Comparison of ENCODE assay signal across 8 cellular contexts in the genomic region with DNA sequence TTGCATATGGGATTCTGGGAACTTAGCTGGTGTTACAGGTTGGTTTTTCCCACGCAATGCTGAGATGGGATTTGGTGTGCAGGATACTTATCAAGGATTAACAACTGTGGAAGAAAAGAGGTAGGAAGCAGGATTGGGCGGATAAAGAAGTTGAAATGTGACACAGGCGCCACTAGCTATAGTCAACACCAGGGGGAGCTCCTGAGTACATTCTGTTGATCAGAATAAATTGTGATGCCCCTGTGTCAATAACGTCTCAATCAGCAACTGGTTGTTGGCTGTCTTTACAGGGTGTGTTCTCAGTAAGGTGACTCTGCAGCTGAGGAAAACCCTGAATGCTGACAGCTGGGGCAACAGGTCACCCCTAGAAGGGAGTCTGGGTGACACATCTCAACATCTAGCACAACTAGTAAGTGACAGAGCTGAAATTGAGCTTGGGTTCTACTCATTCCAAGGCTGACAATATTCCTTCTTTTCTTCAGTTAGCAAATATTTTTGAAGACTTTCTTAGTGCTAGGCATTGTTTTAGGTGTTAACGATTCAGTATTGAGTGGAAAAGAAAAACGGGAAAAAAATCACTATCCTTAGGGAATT.
DNase-seq lines count a peak whose midpoint lies in the region; ATAC-seq and TF ChIP-seq lines count a peak whose summit lies in the region.

No MANE protein-coding gene starts in this region.

- H3K4me3 Mint-ChIP-seq in activated T-cell treated with anti-CD3 and anti-CD28 coated beads, Interleukin-2, amount 50 U/mL, for 72 hours = no peak overlapping the region

- H3K27ac Mint-ChIP-seq in activated T-cell treated with anti-CD3 and anti-CD28 coated beads, Interleukin-2, amount 50 U/mL, for 72 hours = no peak overlapping the region

- no CpG with 5 or more reads among the region's 6 CpGs for WGBS in iPS DF 6.9 (ENCODE audit: insufficient coverage, insufficient read length)
- WGBS in suprapubic skin = 67% methylated on average over 6 of the region's 6 CpGs

- H3K36me3 ChIP-seq in iPS DF 6.9 (ENCODE audit: control insufficient read depth, insufficient read depth, low read length) (no peaks in the 10 kb centered on the region), suprapubic skin (no peaks in the 10 kb centered on the region)

- DNase-seq in activated T-cell treated with anti-CD3 and anti-CD28 coated beads, Interleukin-2, amount 50 U/mL, for 72 hours = peak; percentile 15
- DNase-seq in activated T-cell treated with anti-CD3 and anti-CD28 coated beads for 4 hours (no peak), SKM-1 (lab: John Stamatoyannopoulos, UW; ENCODE audit: unreplicated experiment) (peak; percentile 31), iPS DF 6.9 (ENCODE audit: low read depth, low spot score) (peak; percentile 37), suprapubic skin (ENCODE audit: low spot score in 2 of 2) (no peak)

- H3K9me3 ChIP-seq in iPS DF 6.9 (ENCODE audit: control insufficient read depth, insufficient read depth, low read length) (peaks cover 2% of the 10 kb centered on the region; the same call in 1 of the 2 replicates), suprapubic skin (no peaks in the 10 kb centered on the region)

- H3K27me3 ChIP-seq in iPS DF 6.9 (ENCODE audit: control insufficient read depth, insufficient read depth, low read length) (no peaks in the 10 kb centered on the region), suprapubic skin (no peaks in the 10 kb centered on the region)

- H3K27ac ChIP-seq in iPS DF 6.9 (ENCODE audit: low read length) (no peak overlapping the region), suprapubic skin (no peak overlapping the region)

- H3K27me3 Mint-ChIP-seq in activated T-cell treated with anti-CD3 and anti-CD28 coated beads, Interleukin-2, amount 50 U/mL, for 72 hours (ENCODE audit: low read depth) = peaks cover 13% of the 10 kb centered on the region

- no peak for ATAC-seq in activated T-cell treated with anti-CD3 and anti-CD28 coated beads, Interleukin-2, amount 50 U/mL, for 72 hours (replicated peaks in 1 of 2)
- peak; percentile 71 for ATAC-seq in HG03354 (IDR thresholded peaks at IDR 0.05; ENCODE audit: poor library complexity, severe bottlenecking, unreplicated experiment)
- no peak for ATAC-seq in HG02571 (IDR thresholded peaks at IDR 0.05; ENCODE audit: unreplicated experiment)
- no peak for ATAC-seq in HG02642 (IDR thresholded peaks at IDR 0.05; ENCODE audit: poor library complexity, unreplicated experiment)

- no peaks in the 10 kb centered on the region for H3K4me1 Mint-ChIP-seq in activated T-cell treated with anti-CD3 and anti-CD28 coated beads, Interleukin-2, amount 50 U/mL, for 72 hours (ENCODE audit: low read depth)

- H3K4me1 ChIP-seq in iPS DF 6.9 (ENCODE audit: control insufficient read depth, insufficient read depth, low read length) (peaks cover 3% of the 10 kb centered on the region), suprapubic skin (no peaks in the 10 kb centered on the region)

- peak in 1 of 2 donors; percentile 30 for TF ChIP-seq CTCF in suprapubic skin (IDR thresholded peaks at IDR 0.05)

- H3K36me3 Mint-ChIP-seq in activated T-cell treated with anti-CD3 and anti-CD28 coated beads, Interleukin-2, amount 50 U/mL, for 72 hours (ENCODE audit: insufficient read depth in 2 of 2) = peaks cover 7 to 9% of the 10 kb centered on the region in 2 donors

- TF ChIP-seq EP300 in suprapubic skin (IDR thresholded peaks at IDR 0.05) = no peak

- H3K9me3 Mint-ChIP-seq in activated T-cell treated with anti-CD3 and anti-CD28 coated beads, Interleukin-2, amount 50 U/mL, for 72 hours = peaks cover 16 to 17% of the 10 kb centered on the region in 2 donors

- no peak for TF ChIP-seq POLR2A in suprapubic skin (IDR thresholded peaks at IDR 0.05)

- H3K4me3 ChIP-seq in iPS DF 6.9 (ENCODE audit: low read length) = no peak overlapping the region
- no peak overlapping the region for H3K4me3 ChIP-seq in suprapubic skin

Comparison
In these comparisons a context has a peak if more than half of its experiments do, and no peak if none do; other contexts are left out.
1. DNase-seq: peak in activated T-cell treated with anti-CD3 and anti-CD28 coated beads, Interleukin-2, amount 50 U/mL, for 72 hours (2 of 2), SKM-1 (single experiment) and iPS DF 6.9 (single experiment); none in activated T-cell treated with anti-CD3 and anti-CD28 coated beads for 4 hours (single experiment) and suprapubic skin (0 of 2).